Comparison of ENCODE assay signal across 30 cellular contexts in the genomic region with DNA sequence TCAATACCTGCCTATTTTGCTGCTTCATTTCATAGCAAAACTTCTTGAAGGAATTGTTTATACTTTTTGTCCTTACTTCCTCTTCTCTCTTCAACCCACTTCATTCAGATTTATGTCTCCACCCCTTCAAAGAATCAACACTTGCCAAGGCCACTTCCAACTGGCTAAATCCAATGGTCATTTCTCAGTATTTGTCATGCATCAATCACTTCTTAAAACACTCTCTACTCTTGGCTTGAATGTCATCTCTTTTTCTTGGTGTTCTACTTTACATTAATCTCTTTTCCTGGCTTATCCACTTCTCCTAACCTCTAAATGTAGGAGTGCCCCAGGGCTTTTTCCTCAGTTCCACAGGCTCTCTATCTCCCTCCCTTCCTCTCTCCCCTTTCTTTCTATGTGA.
"Had no signal": no experiment of that assay in that cellular context is flagged by ENCODE, and none has a peak within 500 bp of the region (broad histone marks: within the 10 kb centered on the region; RNA-seq: fewer than 3 reads in every experiment).

No MANE protein-coding gene starts in this region.

- H3K4me1 Mint-ChIP-seq: activated CD4-positive, alpha-beta T cell treated with anti-CD3 and anti-CD28 coated beads for 36 hours; activated CD4-positive, alpha-beta T cell treated with anti-CD3 and anti-CD28 coated beads, Interleukin-2, amount 10 ng/mL, durations not matched to agents 24 days and 14 days; activated CD8-positive, alpha-beta memory T cell treated with anti-CD3 and anti-CD28 coated beads, Interleukin-2, amount 10 ng/mL, durations not matched to agents 7 days and 5 days; activated T-helper 17 cell treated with anti-CD3 and anti-CD28 coated beads, Interleukin-2, amount 50 U/mL, for 72 hours; central memory CD8-positive, alpha-beta T cell; T-cell; T-helper 17 cell had no signal

- H3K9me3 Mint-ChIP-seq: activated CD4-positive, alpha-beta memory T cell treated with anti-CD3 and anti-CD28 coated beads for 36 hours; activated CD4-positive, alpha-beta T cell treated with anti-CD3 and anti-CD28 coated beads, Interleukin-2, amount 10 ng/mL, durations not matched to agents 24 days and 14 days; activated T-cell treated with anti-CD3 and anti-CD28 coated beads, Interleukin-2, amount 50 U/mL, for 24 hours; activated T-helper 17 cell treated with anti-CD3 and anti-CD28 coated beads, Interleukin-2, amount 50 U/mL, for 72 hours; central memory CD8-positive, alpha-beta T cell; T-cell; T-helper 2 cell treated with Interferon-gamma antibody and Interleukin-4, amounts not matched to agents 5 μg/mL and 100 μg/mL, for 36 hours had no signal

- ATAC-seq: activated CD4-positive, alpha-beta T cell treated with anti-CD3 and anti-CD28 coated beads for 36 hours; activated CD8-positive, alpha-beta memory T cell treated with anti-CD3 and anti-CD28 coated beads, Interleukin-2, amount 10 ng/mL, durations not matched to agents 7 days and 5 days; activated CD8-positive, alpha-beta T cell treated with anti-CD3 and anti-CD28 coated beads, Interleukin-2, amount 10 ng/mL, durations not matched to agents 7 days and 5 days; activated T-helper 17 cell treated with anti-CD3 and anti-CD28 coated beads, Interleukin-2, amount 50 U/mL, for 72 hours; gastroesophageal sphincter; heart right ventricle; T-cell; T-helper 17 cell had no signal

- H3K36me3 Mint-ChIP-seq: activated CD4-positive, alpha-beta memory T cell treated with anti-CD3 and anti-CD28 coated beads for 36 hours; activated CD8-positive, alpha-beta memory T cell treated with anti-CD3 and anti-CD28 coated beads, Interleukin-2, amount 10 ng/mL, durations not matched to agents 7 days and 5 days; activated naive CD8-positive, alpha-beta T cell; T-cell had no signal

- H3K4me1 ChIP-seq: gastroesophageal sphincter had no signal

- H3K4me3 Mint-ChIP-seq: activated CD4-positive, alpha-beta memory T cell treated with anti-CD3 and anti-CD28 coated beads for 36 hours; activated CD4-positive, alpha-beta T cell treated with anti-CD3 and anti-CD28 coated beads for 36 hours; activated CD4-positive, alpha-beta T cell treated with anti-CD3 and anti-CD28 coated beads, Interleukin-2, amount 10 ng/mL, durations not matched to agents 24 days and 14 days; activated CD8-positive, alpha-beta memory T cell treated with anti-CD3 and anti-CD28 coated beads, Interleukin-2, amount 10 ng/mL, durations not matched to agents 7 days and 5 days; activated CD8-positive, alpha-beta T cell treated with anti-CD3 and anti-CD28 coated beads, Interleukin-2, amount 10 ng/mL, durations not matched to agents 7 days and 5 days; activated naive CD8-positive, alpha-beta T cell; activated T-cell treated with anti-CD3 and anti-CD28 coated beads, Interleukin-2, amount 50 U/mL, for 24 hours; activated T-helper 17 cell treated with anti-CD3 and anti-CD28 coated beads, Interleukin-2, amount 50 U/mL, for 72 hours; central memory CD8-positive, alpha-beta T cell; T-cell; T-helper 17 cell; T-helper 2 cell treated with Interferon-gamma antibody and Interleukin-4, amounts not matched to agents 5 μg/mL and 100 μg/mL, for 36 hours had no signal

- H3K9me3 ChIP-seq: esophagus squamous epithelium, gastroesophageal sphincter, heart right ventricle had no signal

- H3K27ac Mint-ChIP-seq: activated CD4-positive, alpha-beta memory T cell treated with anti-CD3 and anti-CD28 coated beads for 36 hours; activated CD4-positive, alpha-beta T cell treated with anti-CD3 and anti-CD28 coated beads for 36 hours; activated CD4-positive, alpha-beta T cell treated with anti-CD3 and anti-CD28 coated beads, Interleukin-2, amount 10 ng/mL, durations not matched to agents 24 days and 14 days; activated CD8-positive, alpha-beta memory T cell treated with anti-CD3 and anti-CD28 coated beads, Interleukin-2, amount 10 ng/mL, durations not matched to agents 7 days and 5 days; activated CD8-positive, alpha-beta T cell treated with anti-CD3 and anti-CD28 coated beads, Interleukin-2, amount 10 ng/mL, durations not matched to agents 7 days and 5 days; activated naive CD8-positive, alpha-beta T cell; activated T-cell treated with anti-CD3 and anti-CD28 coated beads, Interleukin-2, amount 50 U/mL, for 24 hours; activated T-helper 17 cell treated with anti-CD3 and anti-CD28 coated beads, Interleukin-2, amount 50 U/mL, for 72 hours; T-cell; T-helper 17 cell; T-helper 2 cell treated with Interferon-gamma antibody and Interleukin-4, amounts not matched to agents 5 μg/mL and 100 μg/mL, for 36 hours had no signal

- H3K27me3 ChIP-seq: brain microvascular endothelial cell, esophagus squamous epithelium, gastroesophageal sphincter, heart right ventricle had no signal

- H3K4me3 ChIP-seq: esophagus squamous epithelium, gastroesophageal sphincter, heart right ventricle had no signal

- H3K27ac ChIP-seq: brain microvascular endothelial cell, epithelial cell of prostate, esophagus squamous epithelium, gastroesophageal sphincter, heart right ventricle had no signal

- H3K36me3 ChIP-seq: brain microvascular endothelial cell, esophagus squamous epithelium, gastroesophageal sphincter, heart right ventricle had no signal

- DNase-seq: activated CD4-positive, alpha-beta memory T cell treated with anti-CD3 and anti-CD28 coated beads for 36 hours; activated CD4-positive, alpha-beta T cell treated with anti-CD3 and anti-CD28 coated beads for 36 hours; activated CD4-positive, alpha-beta T cell treated with anti-CD3 and anti-CD28 coated beads, Interleukin-2, amount 10 ng/mL, durations not matched to agents 24 days and 14 days; activated CD4-positive, CD25-positive, alpha-beta regulatory T cell; activated CD4-positive, CD25-positive, alpha-beta regulatory T cell treated with anti-CD3 and anti-CD28 coated beads, Interleukin-2, amount 50 U/mL, for 72 hours; activated CD8-positive, alpha-beta memory T cell treated with anti-CD3 and anti-CD28 coated beads, Interleukin-2, amount 10 ng/mL, durations not matched to agents 7 days and 5 days; activated CD8-positive, alpha-beta memory T cell treated with anti-CD3 and anti-CD28 coated beads, Interleukin-2, amount 50 U/mL, for 4 hours; activated CD8-positive, alpha-beta T cell treated with anti-CD3 and anti-CD28 coated beads, Interleukin-2, amount 10 ng/mL, durations not matched to agents 7 days and 5 days; activated effector memory CD4-positive, alpha-beta T cell treated with Interleukin-2 at 50 U/mL for 16 hours; activated gamma-delta T cell treated with Interleukin-2 at 50 U/mL for 16 hours; activated naive CD4-positive, alpha-beta T cell treated with anti-CD3 and anti-CD28 coated beads, Interleukin-2, amount 50 U/mL, for 16 hours; activated naive CD4-positive, alpha-beta T cell treated with Interleukin-2 at 50 U/mL for 16 hours; activated T-cell treated with anti-CD3 and anti-CD28 coated beads, Interleukin-2, amount 50 U/mL, for 24 hours; amniotic stem cell; anterior cingulate cortex; brain microvascular endothelial cell; cortex of kidney; effector CD8-positive, alpha-beta T cell; esophagus squamous epithelium; foreskin melanocyte; heart right ventricle; T-cell; T-helper 17 cell; T1000 had no signal
